8 cellular contexts compared by ENCODE assay signal in genomic region chr1:236282719-236283118, GRCh38. TPM values are rescaled to one million over a fixed set of nuclear protein-coding genes. Genes with fewer than 3 reads are reported as not detected.
A peak's percentile ranks its signal among the peaks of the same experiment; 100 is the strongest.
DNase-seq lines count a peak whose midpoint lies in the region; ATAC-seq, FAIRE-seq and TF ChIP-seq lines count a peak whose summit lies in the region.

No MANE protein-coding gene starts in this region.

- H3K23ac ChIP-seq in H1 (ENCODE audit: insufficient read length), result no peak overlapping the region

- 91% methylated on average over 2 of the region's 2 CpGs; no CpG with 5 or more reads in 1 of the 2 experiments for WGBS in H1 (ENCODE audit: extremely low coverage in 1 of 2, insufficient coverage in 1 of 2, insufficient read length in 1 of 2, insufficient replicate concordance in 2 of 2, low coverage in 1 of 2, low lambda C conversion rate in 2 of 2, missing lambda C conversion rate in 1 of 2), 2 experiments

- no peak overlapping the region for H2BK20ac ChIP-seq in H1 (ENCODE audit: low read length)

- H3K4me1 ChIP-seq in DOHH2 (ENCODE audit: control insufficient read depth, low read length) (peaks cover 67% of the 10 kb centered on the region), H1 (replicated peaks in 1 of 4; ENCODE audit: control insufficient read depth in 3 of 4, insufficient read depth in 4 of 4, low read length in 3 of 4) (peaks cover 0 to 7% (median 3%) of the 10 kb centered on the region in 4 experiments; a peak in 2 of 7 replicates)

- H3K9ac ChIP-seq in H1 (replicated peaks in 1 of 4; ENCODE audit: extremely low read depth in 1 of 4, low read depth in 3 of 4, low read length in 3 of 4), result no peak overlapping the region

- CTCF ChIA-PET in H1 (lab: Charles Lee; ENCODE audit: partially characterized antibody), result interaction anchor here (0.9 to 1.5 kb wide), 4 partner anchors 110 to 179 kb away, joined by 3 to 5 read pairs (median 4); no protein-coding TSS in a partner anchor

- TF ChIP-seq EP300 in H1 (IDR thresholded peaks at IDR 0.05; ENCODE audit: borderline replicate concordance in 1 of 2, low read depth in 2 of 2, low read length in 2 of 2), result no peak

- peaks cover 46% of the 10 kb centered on the region for H3K27me3 Mint-ChIP-seq in osteocyte (ENCODE audit: unreplicated experiment)

- H3K4ac ChIP-seq in H1 (replicated peaks; ENCODE audit: insufficient read length, low read depth, low read length), result no peak overlapping the region

- H2AFZ ChIP-seq in H1 (ENCODE audit: low read length), result no peak overlapping the region

- H3K79me1 ChIP-seq in H1 (ENCODE audit: low read depth, low read length), result no peaks in the 10 kb centered on the region

- no peak overlapping the region for H2BK15ac ChIP-seq in H1 (ENCODE audit: low read length)

- H3K27me3 ChIP-seq in DOHH2 (ENCODE audit: control insufficient read depth, low read length), result no peaks in the 10 kb centered on the region
- H3K27me3 ChIP-seq in H1 (replicated peaks in 1 of 4; ENCODE audit: control insufficient read depth in 3 of 4, extremely low read depth in 1 of 4, insufficient read depth in 3 of 4, low read length in 3 of 4), result peaks cover 3 to 11% (median 7%) of the 10 kb centered on the region in 4 experiments

- peak overlapping the region; percentile 97 for H3K27ac ChIP-seq in DOHH2 (ENCODE audit: low read depth, low read length)
- no peak overlapping the region for H3K27ac ChIP-seq in H1 (ENCODE audit: low read depth, low read length)

- FAIRE-seq in H1 (lab: Jason Lieb, UNC), result no peak

- POLR2A ChIA-PET in H1 (lab: Charles Lee; ENCODE audit: partially characterized antibody), result interaction anchor here (0.6 to 1.7 kb wide), 9 partner anchors 14 to 592 kb away, joined by 3 to 5 read pairs (median 3); no protein-coding TSS in a partner anchor

- H4K8ac ChIP-seq in H1 (ENCODE audit: extremely low read depth, insufficient read depth, low read length), result no peak overlapping the region

- no peak overlapping the region for H2AK5ac ChIP-seq in H1 (ENCODE audit: low read depth, low read length)

- no peaks in the 10 kb centered on the region for H3K36me3 Mint-ChIP-seq in osteocyte (ENCODE audit: unreplicated experiment)

- no peak for TF ChIP-seq RAD21 in H1 (IDR thresholded peaks at IDR 0.05 in 1 of 2, conservative IDR thresholded peaks at IDR 0.05 in 1 of 2; ENCODE audit: low read depth in 2 of 2, low read length in 2 of 2)

- H3K9me2 ChIP-seq in DOHH2 (replicated peaks; ENCODE audit: control insufficient read depth, low read length), result no peaks in the 10 kb centered on the region

- H2BK5ac ChIP-seq in H1 (ENCODE audit: low read depth, low read length), result no peak overlapping the region

- peak overlapping the region; percentile 84 for H3K4me3 Mint-ChIP-seq in osteocyte (ENCODE audit: unreplicated experiment)

- H3K9me3 Mint-ChIP-seq in osteocyte (ENCODE audit: unreplicated experiment), result no peaks in the 10 kb centered on the region

- no peak overlapping the region for H3K18ac ChIP-seq in H1 (ENCODE audit: extremely low read depth, low read length)

- H3K14ac ChIP-seq in H1 (ENCODE audit: insufficient read length), result no peak overlapping the region

- no peak overlapping the region for H2BK12ac ChIP-seq in H1 (ENCODE audit: low read depth, low read length)

- no peak overlapping the region for H4K5ac ChIP-seq in H1 (ENCODE audit: insufficient read length, low read depth, low read length)

- no peak for TF ChIP-seq POLR2A in H1 (IDR thresholded peaks at IDR 0.05; ENCODE audit: control extremely low read depth in 1 of 2, low read depth in 2 of 2, low read length in 2 of 2)

- H4K20me1 ChIP-seq in DOHH2 (ENCODE audit: control insufficient read depth, insufficient read depth, low read depth, low read length) (no peaks in the 10 kb centered on the region), H1 (replicated peaks in 1 of 2; ENCODE audit: control insufficient read depth in 1 of 2, insufficient read depth in 2 of 2, low read length in 2 of 2) (no peaks in the 10 kb centered on the region)

- H3K4me1 Mint-ChIP-seq in osteocyte (ENCODE audit: unreplicated experiment), result peaks cover 10% of the 10 kb centered on the region

- peaks cover 40% of the 10 kb centered on the region for H3K79me2 ChIP-seq in DOHH2 (ENCODE audit: control insufficient read depth, low read length)
- no peaks in the 10 kb centered on the region for H3K79me2 ChIP-seq in H1 (ENCODE audit: control insufficient read depth in 1 of 2, insufficient read depth in 2 of 2, low read length in 2 of 2)

- no peak overlapping the region for H2BK120ac ChIP-seq in H1 (replicated peaks; ENCODE audit: low read depth, low read length)

- H3K4me2 ChIP-seq in DOHH2 (ENCODE audit: low read length) (peak overlapping the region; percentile 96), H1 (ENCODE audit: insufficient read depth in 1 of 2, low read depth in 2 of 2, low read length in 2 of 2) (peak overlapping the region; percentile 70 to 95; a peak in 3 of 4 replicates)

- H4K91ac ChIP-seq in H1 (replicated peaks; ENCODE audit: insufficient read length, low read length), result no peak overlapping the region

- peaks cover 11% of the 10 kb centered on the region; the same call in 1 of the 2 replicates for H3K23me2 ChIP-seq in H1 (ENCODE audit: low read depth, low read length)

- H3K56ac ChIP-seq in H1 (replicated peaks; ENCODE audit: insufficient read length, low read depth, low read length), result no peak overlapping the region

- ATAC-seq in HG03571 (IDR thresholded peaks at IDR 0.05; ENCODE audit: unreplicated experiment), result no peak

- H3K36me3 ChIP-seq in DOHH2 (ENCODE audit: control insufficient read depth, low read length) (peaks cover 21% of the 10 kb centered on the region), H1 (ENCODE audit: control insufficient read depth in 2 of 4, insufficient read depth in 4 of 4, low read length in 3 of 4) (no peaks in the 10 kb centered on the region)

- DNase-seq in NCI-H69 (lab: John Stamatoyannopoulos, UW), result peak; percentile 38
- no peak for DNase-seq in H1 (ENCODE audit: low read depth in 1 of 2, low spot score in 2 of 2)
- no peak for DNase-seq in osteocyte (ENCODE audit: extremely low spot score, unreplicated experiment)
- no peak for DNase-seq in occipital lobe (lab: John Stamatoyannopoulos, UW)
- DNase-seq in dermis blood vessel endothelial cell, result no peak
- no peak for DNase-seq in SK-N-DZ (ENCODE audit: low spot score)

- H3K4me3 ChIP-seq in DOHH2 (ENCODE audit: low read length) (peak overlapping the region; percentile 90), H1 (ENCODE audit: extremely low read depth in 1 of 4, insufficient read depth in 2 of 4, low read depth in 3 of 4, low read length in 4 of 4) (peak overlapping the region; percentile 49 to 79 (median 60); a peak in 6 of 8 replicates)

- H3K9me3 ChIP-seq in DOHH2 (ENCODE audit: control insufficient read depth, insufficient read depth, low read length), result no peaks in the 10 kb centered on the region
- H3K9me3 ChIP-seq in H1 (ENCODE audit: insufficient read depth in 2 of 2, low read depth in 1 of 2, low read length in 1 of 2), result no peaks in the 10 kb centered on the region

- peaks cover 37% of the 10 kb centered on the region for H3F3A ChIP-seq in DOHH2 (ENCODE audit: control insufficient read depth, insufficient read depth)

- H3K27ac Mint-ChIP-seq in osteocyte (ENCODE audit: unreplicated experiment), result no peak overlapping the region

- TF ChIP-seq CTCF in DOHH2 (IDR thresholded peaks at IDR 0.05; ENCODE audit: low read depth, low read length, poor library complexity, severe bottlenecking) (no peak), H1 (IDR thresholded peaks at IDR 0.05; ENCODE audit: control extremely low read depth in 1 of 3, insufficient read depth in 1 of 3, low read depth in 1 of 3, low read length in 3 of 3) (no peak), osteocyte (IDR thresholded peaks at IDR 0.05) (no peak)

TF ChIP-seq in H1, 55 proteins besides CTCF, POLR2A, EP300 and RAD21 (continues in another document):
- TF ChIP-seq RBBP5 (IDR thresholded peaks at IDR 0.05; ENCODE audit: borderline replicate concordance, low read depth, low read length) (no peak), BACH1 (IDR thresholded peaks at IDR 0.05; ENCODE audit: low read length) (no peak), JUND (IDR thresholded peaks at IDR 0.05; ENCODE audit: low read length) (no peak), FOSL1 (IDR thresholded peaks at IDR 0.05; ENCODE audit: insufficient read depth, low read depth, low read length) (no peak), SAP30 (IDR thresholded peaks at IDR 0.05; ENCODE audit: insufficient read depth, insufficient replicate concordance, low read length) (no peak), ATF3 (IDR thresholded peaks at IDR 0.05; ENCODE audit: insufficient read depth, low read depth, low read length) (no peak), SP4 (IDR thresholded peaks at IDR 0.05; ENCODE audit: low read length) (no peak), SP2 (IDR thresholded peaks at IDR 0.05; ENCODE audit: low read length) (no peak), CBX8 (IDR thresholded peaks at IDR 0.05; ENCODE audit: borderline replicate concordance, low read depth, low read length) (no peak), EGR1 (IDR thresholded peaks at IDR 0.05; ENCODE audit: borderline replicate concordance, low read depth, low read length) (no peak), KDM5A (IDR thresholded peaks at IDR 0.05; ENCODE audit: low read length) (no peak), JUN (IDR thresholded peaks at IDR 0.05; ENCODE audit: low read depth, low read length) (no peak), GABPA (IDR thresholded peaks at IDR 0.05; ENCODE audit: borderline replicate concordance, insufficient read depth, low read length) (no peak), RFX5 (IDR thresholded peaks at IDR 0.05; ENCODE audit: borderline replicate concordance, low read depth, low read length) (no peak), HDAC6 (IDR thresholded peaks at IDR 0.05; ENCODE audit: low read depth, low read length) (no peak)

RNA-seq across cellular contexts. Expression of gene ERO1B, which starts 1.0 kb away (rescaled TPM):
- 3.5 and 5.6 TPM in 2 replicates for total RNA-seq in H1 (2021; fragmentation: NEBNext Ultra II Directional; extraction: Animal tissue kit (Norgen Biotek cat#: 25700))
- 0.72 and 0.74 TPM in 2 replicates for polyA plus RNA-seq in H1 (2011; rRNA removed)
- polyA plus RNA-seq in H1 (2011; cell fraction: cytosol; rRNA removed), result 1.4 TPM
- 0.50 TPM for polyA plus RNA-seq in H1 (2011; cell fraction: nucleus; rRNA removed)
- 0.76 to 1.9 TPM (median 0.95 TPM) in 4 replicates for polyA plus RNA-seq in H1 (2012, experiment 1 of 2)
- polyA plus RNA-seq in H1 (2012, experiment 2 of 2), result 0.12 TPM
- polyA plus RNA-seq in H1 (2013, experiment 1 of 2), result 2.6 TPM
- 3.1 TPM for polyA plus RNA-seq in H1 (2013, experiment 2 of 2)
- 0.69 and 1.6 TPM in 2 replicates for polyA minus RNA-seq in H1 (2011; rRNA and poly(A)+ RNA removed)
- polyA minus RNA-seq in H1 (2011; cell fraction: cytosol; rRNA and poly(A)+ RNA removed), result 2.6 TPM
- 3.7 TPM for polyA minus RNA-seq in H1 (2011; cell fraction: nucleus; rRNA and poly(A)+ RNA removed)
- total RNA-seq in osteocyte, result 4.8 and 4.9 TPM in 2 replicates
- 27.3 TPM for total RNA-seq in occipital lobe
- 4.4 and 8.2 TPM in 2 replicates for total RNA-seq in dermis blood vessel endothelial cell
- polyA plus RNA-seq in SK-N-DZ (2014; cell fraction: cytosol; rRNA removed), result 1.7 and 3.6 TPM in 2 replicates
- polyA plus RNA-seq in SK-N-DZ (2014; cell fraction: nucleus; rRNA removed), result 2.4 and 2.8 TPM in 2 replicates
